9 cellular contexts compared by ENCODE assay signal in the genomic region with DNA sequence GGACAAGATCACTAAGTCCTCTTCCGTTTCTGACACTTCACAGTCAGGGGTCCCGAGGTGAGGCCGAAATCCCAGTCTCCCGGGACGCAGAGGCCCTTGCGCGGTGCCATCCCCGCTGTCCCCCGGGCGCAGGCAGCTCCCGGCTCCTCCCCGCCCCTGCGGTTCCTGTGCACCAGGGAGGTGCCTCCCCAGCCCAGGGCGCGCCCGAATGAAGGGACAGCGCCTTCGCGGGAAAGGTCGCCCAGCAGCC. TPM values are rescaled to one million over a fixed set of nuclear protein-coding genes. Genes with fewer than 3 reads are reported as not detected.
DNase-seq lines count a peak whose midpoint lies in the region; ATAC-seq, FAIRE-seq and TF ChIP-seq lines count a peak whose summit lies in the region.
"Had no signal": no experiment of that assay in that cellular context is flagged by ENCODE, and none has a peak within 500 bp of the region (broad histone marks: within the 10 kb centered on the region; RNA-seq: fewer than 3 reads in every experiment).

No MANE protein-coding gene starts in this region.

- no CpG with 5 or more reads among the region's 20 CpGs for WGBS in iPS DF 6.9 (ENCODE audit: insufficient coverage, insufficient read length)
- WGBS in smooth muscle cell (ENCODE audit: low lambda C conversion rate): 0% methylated on average over 13 of the region's 20 CpGs

- peaks cover 0 to 2% (median 2%) of the 10 kb centered on the region in 3 donors for H3K27me3 Mint-ChIP-seq in CD14-positive monocyte (ENCODE audit: low read depth in 3 of 3)
- H3K27me3 Mint-ChIP-seq in activated naive CD8-positive, alpha-beta T cell treated with anti-CD3 and anti-CD28 coated beads for 36 hours: no peaks in the 10 kb centered on the region

- no peaks in the 10 kb centered on the region; the same call in 1 of the 2 replicates for H3K36me3 ChIP-seq in iPS DF 6.9 (ENCODE audit: control insufficient read depth, insufficient read depth, low read length)
- H3K36me3 ChIP-seq in smooth muscle cell (ENCODE audit: low read depth): no peaks in the 10 kb centered on the region

- peak; percentile 57 for DNase-seq in CD14-positive monocyte (ENCODE audit: low spot score)
- peak; percentile 18 for DNase-seq in HTR-8/SVneo (ENCODE audit: insufficient read length, low spot score)
- no peak for DNase-seq in activated naive CD8-positive, alpha-beta T cell treated with anti-CD3 and anti-CD28 coated beads for 36 hours
- DNase-seq in iPS DF 6.9 (ENCODE audit: low read depth, low spot score): no peak
- peak; percentile 71 for DNase-seq in smooth muscle cell (lab: John Stamatoyannopoulos, UW; ENCODE audit: unreplicated experiment)
- DNase-seq in HCEC 1CT: no peak
- DNase-seq in middle frontal gyrus (ENCODE audit: extremely low spot score, low spot score): no peak

- no peak overlapping the region for H3K27ac ChIP-seq in iPS DF 6.9 (ENCODE audit: low read length)
- H3K27ac ChIP-seq in smooth muscle cell (ENCODE audit: low read depth): peak overlapping the region; percentile 49

- FAIRE-seq in HTR-8/SVneo (lab: Jason Lieb, UNC): no peak
- FAIRE-seq: TTC549 had no signal

- no peaks in the 10 kb centered on the region for H3F3A ChIP-seq in smooth muscle cell (ENCODE audit: low read depth)

- H3K4me3 ChIP-seq in iPS DF 6.9 (ENCODE audit: low read length) (peak overlapping the region; percentile 78), smooth muscle cell (peak overlapping the region; percentile 77)

- peaks cover 28% of the 10 kb centered on the region for H3K79me2 ChIP-seq in smooth muscle cell (ENCODE audit: low read depth)

- H3K9me3 Mint-ChIP-seq in CD14-positive monocyte: no peaks in the 10 kb centered on the region
- H3K9me3 Mint-ChIP-seq in activated naive CD8-positive, alpha-beta T cell treated with anti-CD3 and anti-CD28 coated beads for 36 hours: no peaks in the 10 kb centered on the region

- TF ChIP-seq CTCF in CD14-positive monocyte (IDR thresholded peaks at IDR 0.05) (no peak), smooth muscle cell (IDR thresholded peaks at IDR 0.05; ENCODE audit: borderline replicate concordance, insufficient read depth, poor library complexity, severe bottlenecking) (no peak)

- H2AFZ ChIP-seq in smooth muscle cell (ENCODE audit: low read depth): peak overlapping the region; percentile 88

- H3K27ac Mint-ChIP-seq in CD14-positive monocyte: peak overlapping the region; percentile 82 to 94 (median 85)
- H3K27ac Mint-ChIP-seq in activated naive CD8-positive, alpha-beta T cell treated with anti-CD3 and anti-CD28 coated beads for 36 hours: peak overlapping the region; percentile 86

- H3K36me3 Mint-ChIP-seq in CD14-positive monocyte: peaks cover 12 to 14% of the 10 kb centered on the region in 2 donors
- H3K36me3 Mint-ChIP-seq in activated naive CD8-positive, alpha-beta T cell treated with anti-CD3 and anti-CD28 coated beads for 36 hours: peaks cover 5% of the 10 kb centered on the region

- ATAC-seq in GM19452 (IDR thresholded peaks at IDR 0.05; ENCODE audit: unreplicated experiment): peak; percentile 44

- peak overlapping the region; percentile 54 for H3K9ac ChIP-seq in smooth muscle cell (ENCODE audit: low read depth)

- intact Hi-C loops in CD14-positive monocyte (cut with micrococcal nuclease): loop anchor here (5.0 to 10.0 kb wide), 5 partner anchors 89 to 419 kb away; a partner anchor contains a TSS

- no peaks in the 10 kb centered on the region for H3K27me3 ChIP-seq in iPS DF 6.9 (ENCODE audit: control insufficient read depth, insufficient read depth, low read length)
- no peaks in the 10 kb centered on the region for H3K27me3 ChIP-seq in smooth muscle cell (ENCODE audit: low read depth)

- H3K9me3 ChIP-seq in iPS DF 6.9 (ENCODE audit: control insufficient read depth, insufficient read depth, low read length): no peaks in the 10 kb centered on the region
- no peaks in the 10 kb centered on the region for H3K9me3 ChIP-seq in smooth muscle cell (replicated peaks; ENCODE audit: low read depth)

- H3K4me1 ChIP-seq in iPS DF 6.9 (ENCODE audit: control insufficient read depth, insufficient read depth, low read length) (peaks cover 3% of the 10 kb centered on the region; the same call in 1 of the 2 replicates), smooth muscle cell (ENCODE audit: low read depth) (peaks cover 8% of the 10 kb centered on the region)

- peaks cover 29% of the 10 kb centered on the region for H3K4me1 Mint-ChIP-seq in CD14-positive monocyte
- peaks cover 20% of the 10 kb centered on the region for H3K4me1 Mint-ChIP-seq in activated naive CD8-positive, alpha-beta T cell treated with anti-CD3 and anti-CD28 coated beads for 36 hours

- H4K20me1 ChIP-seq in smooth muscle cell (ENCODE audit: low read depth): peaks cover 24% of the 10 kb centered on the region

- peak overlapping the region; percentile 83 to 90 for H3K4me3 Mint-ChIP-seq in CD14-positive monocyte
- H3K4me3 Mint-ChIP-seq in activated naive CD8-positive, alpha-beta T cell treated with anti-CD3 and anti-CD28 coated beads for 36 hours: peak overlapping the region; percentile 87

- H3K4me2 ChIP-seq in smooth muscle cell: peak overlapping the region; percentile 85

RNA-seq across cellular contexts. Expression of a gene that starts 0.4 kb away (rescaled TPM):
- polyA plus RNA-seq in CD14-positive monocyte: 1 to 10 TPM; 5.9 to 8.9 TPM
- total RNA-seq in activated naive CD8-positive, alpha-beta T cell treated with anti-CD3 and anti-CD28 coated beads for 36 hours: 10 to 100 TPM; 32.2 to 32.7 TPM
- total RNA-seq in smooth muscle cell: 32.0 and 42.9 TPM in 2 replicates
- polyA plus RNA-seq in smooth muscle cell: 6.5 and 13.0 TPM in 2 replicates

Comparison
In these comparisons a context has a peak if more than half of its experiments do, and no peak if none do; other contexts are left out.
1. DNase-seq: peak in CD14-positive monocyte (single experiment), HTR-8/SVneo (single experiment) and smooth muscle cell (single experiment); none in activated naive CD8-positive, alpha-beta T cell treated with anti-CD3 and anti-CD28 coated beads for 36 hours (single experiment), iPS DF 6.9 (single experiment), HCEC 1CT (single experiment) and middle frontal gyrus (single experiment).